Comparison of ENCODE assay signal across 8 cellular contexts in the genomic region with DNA sequence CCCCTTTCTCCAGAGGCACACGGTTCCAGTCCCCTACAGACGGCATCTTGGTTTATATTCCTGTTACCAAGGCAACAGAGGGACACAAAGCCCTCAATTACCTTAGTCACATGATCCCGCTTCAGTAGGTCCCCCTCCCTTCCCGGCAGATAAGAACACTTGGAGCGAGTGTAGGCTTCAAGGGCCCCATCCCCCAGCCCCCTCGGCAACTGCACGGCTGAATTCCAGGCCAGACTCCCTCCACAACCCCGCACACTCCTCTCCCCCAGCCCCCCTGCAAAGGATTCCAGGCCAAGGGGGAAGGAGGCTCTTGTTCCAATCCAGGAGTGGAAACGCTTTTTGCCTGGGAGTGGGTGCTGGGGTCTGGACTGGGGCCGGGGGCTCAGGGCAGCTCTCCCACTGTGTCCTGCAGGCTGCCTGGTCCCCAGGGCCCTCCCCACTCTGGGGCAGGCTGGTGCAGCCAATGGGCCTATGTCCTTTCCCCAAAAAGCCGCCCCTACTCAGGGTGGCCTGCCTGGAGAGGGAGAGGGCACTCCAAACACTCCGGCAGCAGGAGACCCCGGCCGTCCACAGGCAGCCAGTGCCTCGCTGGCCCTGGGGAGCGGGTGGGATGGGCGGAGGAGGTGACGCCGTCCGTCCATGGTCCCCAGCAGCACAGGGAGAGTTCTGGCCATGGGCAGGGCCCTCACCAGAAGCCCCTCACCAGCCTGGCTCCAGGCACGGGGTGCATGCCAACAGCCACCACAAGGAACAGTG.
DNase-seq lines count a peak whose midpoint lies in the region; ATAC-seq and TF ChIP-seq lines count a peak whose summit lies in the region.
"Had no signal": no experiment of that assay in that cellular context is flagged by ENCODE, and none has a peak within 500 bp of the region (broad histone marks: within the 10 kb centered on the region; RNA-seq: fewer than 3 reads in every experiment).

No MANE protein-coding gene starts in this region.

- peak overlapping the region; percentile 24 for H3K27ac ChIP-seq in iPS-18a (ENCODE audit: low read length)
- H3K27ac ChIP-seq in temporal lobe (ENCODE audit: low read depth, low read length) = peak overlapping the region; percentile 12
- H3K27ac ChIP-seq in gastrocnemius medialis = no peak overlapping the region

- peaks cover 11% of the 10 kb centered on the region for H3K36me3 ChIP-seq in iPS-18a (ENCODE audit: control insufficient read depth, low read depth, low read length)
- peaks cover 0 to 23% of the 10 kb centered on the region in 2 donors for H3K36me3 ChIP-seq in gastrocnemius medialis

- peak; percentile 72 to 94 (median 75) for DNase-seq in NCI-H1417 (lab: John Stamatoyannopoulos, UW)
- peak; percentile 49 for DNase-seq in astrocyte of the spinal cord (ENCODE audit: low read depth, low spot score)
- no peak for DNase-seq in gastrocnemius medialis
- DNase-seq in pons (ENCODE audit: low spot score) = no peak
- DNase-seq in UCSD-AML1 (lab: John Stamatoyannopoulos, UW; ENCODE audit: unreplicated experiment) = no peak
- DNase-seq: naive thymus-derived CD4-positive, alpha-beta T cell had no signal

- intact Hi-C loops in gastrocnemius medialis (cut with DNase I; ENCODE audit: low total_unique reads) = loop anchor here (10.0 kb wide), 1 partner anchor 208 kb away; a partner anchor contains a TSS

- H3K27me3 ChIP-seq in iPS-18a (ENCODE audit: control insufficient read depth, insufficient read depth, low read length) = no peaks in the 10 kb centered on the region
- H3K27me3 ChIP-seq in gastrocnemius medialis = no peaks in the 10 kb centered on the region

- H3K4me3 ChIP-seq in astrocyte of the spinal cord (ENCODE audit: low read depth, low read length) (no peak overlapping the region), iPS-18a (ENCODE audit: low read length) (peak overlapping the region; percentile 5), gastrocnemius medialis (no peak overlapping the region)

- no peak for TF ChIP-seq POLR2A in gastrocnemius medialis (IDR thresholded peaks at IDR 0.05)

- ATAC-seq in gastrocnemius medialis = no peak
- ATAC-seq: naive thymus-derived CD4-positive, alpha-beta T cell had no signal

- peak overlapping the region; percentile 65 for H3K9ac ChIP-seq in iPS-18a (ENCODE audit: low read length)

- in situ Hi-C loops in astrocyte of the spinal cord (cut with HindIII; ENCODE audit: low sequenced_read_pairs) = no loop called here
- in situ Hi-C loops in gastrocnemius medialis (cut with MboI; ENCODE audit: low sequenced_read_pairs in 4 of 4) = loop anchor here in 1 of 4 donors (5.0 kb wide), 1 partner anchor 80 kb away; no protein-coding TSS in a partner anchor

- no peak for TF ChIP-seq CTCF in astrocyte of the spinal cord (IDR thresholded peaks at IDR 0.05; ENCODE audit: low read depth, low read length)
- no peak for TF ChIP-seq CTCF in gastrocnemius medialis (IDR thresholded peaks at IDR 0.05 in 4 of 5, conservative IDR thresholded peaks at IDR 0.05 in 1 of 5)

- no peaks in the 10 kb centered on the region for H3K9me3 ChIP-seq in iPS-18a (ENCODE audit: control insufficient read depth, low read depth, low read length)
- H3K9me3 ChIP-seq in gastrocnemius medialis = no peaks in the 10 kb centered on the region

- H3K4me1 ChIP-seq in iPS-18a (ENCODE audit: control insufficient read depth, low read depth, low read length) (peaks cover 7% of the 10 kb centered on the region), gastrocnemius medialis (peaks cover 31 to 39% of the 10 kb centered on the region in 2 donors)

Comparison
In these comparisons a context has a peak if more than half of its experiments do, and no peak if none do; other contexts are left out.
1. DNase-seq: peak in NCI-H1417 (3 of 3) and astrocyte of the spinal cord (single experiment); none in gastrocnemius medialis (0 of 2), pons (single experiment) and UCSD-AML1 (single experiment).
2. H3K27ac ChIP-seq: peak in iPS-18a (single experiment) and temporal lobe (single experiment); none in gastrocnemius medialis (0 of 4).